In genomic region chr3:45931476-45931875, GRCh38 we compare ENCODE assay signal across 25 cellular contexts. TPM values are rescaled to one million over a fixed set of nuclear protein-coding genes. Genes with fewer than 3 reads are reported as not detected.
DNase-seq lines count a peak whose midpoint lies in the region; ATAC-seq and TF ChIP-seq lines count a peak whose summit lies in the region.
"Had no signal": no experiment of that assay in that cellular context is flagged by ENCODE, and none has a peak within 500 bp of the region (broad histone marks: within the 10 kb centered on the region; RNA-seq: fewer than 3 reads in every experiment).

No MANE protein-coding gene starts in this region.

- H3K27me3 Mint-ChIP-seq in CD8-positive, alpha-beta T cell (ENCODE audit: low read depth) = no peaks in the 10 kb centered on the region
- H3K27me3 Mint-ChIP-seq: CD4-positive, alpha-beta memory T cell; IgD-negative memory B cell had no signal

- H3K9me3 ChIP-seq in right atrium auricular region = no peaks in the 10 kb centered on the region
- H3K9me3 ChIP-seq in neuronal stem cell (replicated peaks in 1 of 2; ENCODE audit: control insufficient read depth in 2 of 2, insufficient read depth in 1 of 2, low read depth in 1 of 2, low read length in 2 of 2) = peaks cover 0 to 4% of the 10 kb centered on the region in 2 donors
- H3K9me3 ChIP-seq in CD8-positive, alpha-beta T cell (ENCODE audit: low read length) = no peaks in the 10 kb centered on the region
- H3K9me3 ChIP-seq: BLaER1 treated with 17β-estradiol and CSF1 and Interleukin-3, amounts not matched to agents 10 nM and 100 nM; Caco-2; SJCRH30 had no signal

- H2BK5ac ChIP-seq in neuronal stem cell (ENCODE audit: low read length) = no peak overlapping the region

- no peak overlapping the region for H2BK12ac ChIP-seq in neuronal stem cell (ENCODE audit: low read length)

- no CpG with 5 or more reads among the region's 5 CpGs for whole genome bisulfite sequencing in neuronal stem cell (ENCODE audit: extremely low coverage in 2 of 2, insufficient read length in 2 of 2, insufficient replicate concordance in 1 of 2), 2 donors

- H3K14ac ChIP-seq in neuronal stem cell (ENCODE audit: low read length) = no peak overlapping the region

- H3K9me3 Mint-ChIP-seq in CD8-positive, alpha-beta T cell = no peaks in the 10 kb centered on the region
- H3K9me3 Mint-ChIP-seq: CD4-positive, alpha-beta memory T cell; IgD-negative memory B cell had no signal

- H3K27ac ChIP-seq in right atrium auricular region (no peak overlapping the region), neuronal stem cell (replicated peaks; ENCODE audit: low read length) (no peak overlapping the region)
- H3K27ac ChIP-seq in CD8-positive, alpha-beta T cell (ENCODE audit: low read depth, low read length) = no peak overlapping the region
- H3K27ac ChIP-seq: BLaER1 treated with 17β-estradiol and CSF1 and Interleukin-3, amounts not matched to agents 10 nM and 100 nM; KMS-11; SJCRH30 had no signal

- CTCF ChIA-PET in CD8-positive, alpha-beta T cell (lab: Charles Lee) = interaction anchor here (1.8 to 19.1 kb wide), 4 partner anchors 10 to 170 kb away, joined by 5 to 499 read pairs (median 45); no protein-coding TSS in a partner anchor

- H3K4me3 Mint-ChIP-seq in CD8-positive, alpha-beta T cell = no peak overlapping the region
- H3K4me3 Mint-ChIP-seq: CD4-positive, alpha-beta memory T cell; IgD-negative memory B cell had no signal

- peaks cover 91% of the 10 kb centered on the region for H3K36me3 ChIP-seq in right atrium auricular region
- peaks cover 35 to 88% of the 10 kb centered on the region in 2 donors for H3K36me3 ChIP-seq in neuronal stem cell (replicated peaks in 1 of 2; ENCODE audit: control insufficient read depth in 2 of 2, insufficient read depth in 2 of 2, low read length in 2 of 2)
- peaks cover 79% of the 10 kb centered on the region for H3K36me3 ChIP-seq in CD8-positive, alpha-beta T cell (ENCODE audit: insufficient read depth, low read length)
- H3K36me3 ChIP-seq: SJCRH30 had no signal

- peaks cover 4% of the 10 kb centered on the region for H3K4me1 Mint-ChIP-seq in CD8-positive, alpha-beta T cell (ENCODE audit: low read depth)

- H3K4me2 ChIP-seq in neuronal stem cell (ENCODE audit: insufficient read depth, low read length, poor library complexity, severe bottlenecking) = no peak overlapping the region
- H3K4me2 ChIP-seq: BLaER1 treated with 17β-estradiol and CSF1 and Interleukin-3, amounts not matched to agents 10 nM and 100 nM; KMS-11 had no signal

- H2BK15ac ChIP-seq in neuronal stem cell (ENCODE audit: low read length) = no peak overlapping the region

- no peak for TF ChIP-seq CTCF in right atrium auricular region (IDR thresholded peaks at IDR 0.05)
- no peak for TF ChIP-seq CTCF in CD8-positive, alpha-beta T cell (IDR thresholded peaks at IDR 0.05)

- ATAC-seq in left ventricle myocardium superior = peak; percentile 13
- ATAC-seq in CD8-positive, alpha-beta T cell = no peak
- ATAC-seq: HCT116, PC-3 had no signal

- H3K18ac ChIP-seq in neuronal stem cell (ENCODE audit: low read length) = no peak overlapping the region

- POLR2A ChIA-PET in CD8-positive, alpha-beta T cell (lab: Charles Lee) = interaction anchor here (0.6 kb wide), 1 partner anchor 321 kb away, joined by 5 read pairs; no protein-coding TSS in a partner anchor

- H3K4me3 ChIP-seq in right atrium auricular region (no peak overlapping the region), neuronal stem cell (ENCODE audit: low read length in 2 of 2) (no peak overlapping the region)
- no peak overlapping the region for H3K4me3 ChIP-seq in CD8-positive, alpha-beta T cell (ENCODE audit: low read depth, low read length)
- H3K4me3 ChIP-seq: BLaER1 treated with 17β-estradiol and CSF1 and Interleukin-3, amounts not matched to agents 10 nM and 100 nM; SJCRH30 had no signal

- no peak overlapping the region for H2AFZ ChIP-seq in neuronal stem cell (ENCODE audit: low read length)

- peak overlapping the region; percentile 27 for H3K9ac ChIP-seq in neuronal stem cell (ENCODE audit: low read depth, low read length, poor library complexity)
- H3K9ac ChIP-seq: BLaER1 treated with 17β-estradiol and CSF1 and Interleukin-3, amounts not matched to agents 10 nM and 100 nM; KMS-11 had no signal

- intact Hi-C loops in left ventricle myocardium superior (cut with micrococcal nuclease) = no loop called here
- intact Hi-C loops in CD8-positive, alpha-beta T cell (cut with DNase I, micrococcal nuclease) = no loop called here

- no peak overlapping the region for H3K4ac ChIP-seq in neuronal stem cell (ENCODE audit: low read length)

- no peaks in the 10 kb centered on the region for H3K79me1 ChIP-seq in neuronal stem cell (ENCODE audit: low read depth, low read length)

- no peak for DNase-seq in left ventricle myocardium superior
- no peak for DNase-seq in right atrium auricular region (ENCODE audit: low spot score)
- peak; percentile 38 to 83 for DNase-seq in NCI-H524 (lab: John Stamatoyannopoulos, UW)
- DNase-seq in neuronal stem cell (ENCODE audit: low spot score) = no peak
- no peak for DNase-seq in CD8-positive, alpha-beta T cell
- DNase-seq in activated CD4-positive, alpha-beta T cell treated with anti-CD3 and anti-CD28 coated beads for 1 hour = no peak
- DNase-seq in NCI-H2196 treated with DMSO at 0.1 percent for 48 hours (lab: John Stamatoyannopoulos, UW; ENCODE audit: unreplicated experiment) = no peak
- DNase-seq in iPS-NIHi11 (ENCODE audit: low spot score) = no peak
- DNase-seq: CD4-positive, alpha-beta memory T cell; DMS79 treated with DMSO at 0.1 percent for 48 hours; NCI-H1048; NCI-H1417; NCI-H1694; NCI-H2029 treated with DMSO at 0.1 percent for 48 hours; NCI-H526; NCI-H82; NK-92 treated with Interleukin-12 subunit alpha and Interleukin-12 subunit beta, amount 100 ng/mL, for 24 hours; PC-3; SJCRH30 had no signal

- H3K4me1 ChIP-seq in right atrium auricular region (peaks cover 0 to 6% of the 10 kb centered on the region in 2 donors), neuronal stem cell (ENCODE audit: control insufficient read depth in 2 of 2, insufficient read depth in 1 of 2, low read depth in 1 of 2, low read length in 2 of 2) (no peaks in the 10 kb centered on the region)
- H3K4me1 ChIP-seq in CD8-positive, alpha-beta T cell (ENCODE audit: insufficient read depth, low read length) = no peaks in the 10 kb centered on the region
- H3K4me1 ChIP-seq: Caco-2, SJCRH30 had no signal

- no peak overlapping the region for H4K91ac ChIP-seq in neuronal stem cell (ENCODE audit: low read depth, low read length, poor library complexity)

- H2AK5ac ChIP-seq in neuronal stem cell (ENCODE audit: low read depth, low read length) = no peak overlapping the region

- no peaks in the 10 kb centered on the region for H3K27me3 ChIP-seq in right atrium auricular region
- H3K27me3 ChIP-seq in neuronal stem cell (ENCODE audit: control insufficient read depth in 3 of 3, insufficient read depth in 3 of 3, low read depth in 1 of 3, low read length in 3 of 3) = no peaks in the 10 kb centered on the region
- no peaks in the 10 kb centered on the region for H3K27me3 ChIP-seq in CD8-positive, alpha-beta T cell (ENCODE audit: insufficient read depth, low read length)
- H3K27me3 ChIP-seq: BLaER1 treated with 17β-estradiol and CSF1 and Interleukin-3, amounts not matched to agents 10 nM and 100 nM; SJCRH30 had no signal

- no peak overlapping the region for H3K23ac ChIP-seq in neuronal stem cell (ENCODE audit: low read depth, low read length, poor library complexity)

- H3K27ac Mint-ChIP-seq in CD8-positive, alpha-beta T cell = no peak overlapping the region
- H3K27ac Mint-ChIP-seq: CD4-positive, alpha-beta memory T cell; IgD-negative memory B cell had no signal

- H3K36me3 Mint-ChIP-seq in CD8-positive, alpha-beta T cell = peaks cover 99% of the 10 kb centered on the region

- no peak overlapping the region for H2BK120ac ChIP-seq in neuronal stem cell (ENCODE audit: low read depth, low read length)

- H4K8ac ChIP-seq in neuronal stem cell (ENCODE audit: low read depth, low read length) = no peak overlapping the region

RNA-seq across cellular contexts. Expression of gene CXCR6, which starts 11.8 kb away (rescaled TPM):
- total RNA-seq in left ventricle myocardium superior = 0.59 TPM
- total RNA-seq in right atrium auricular region = 1 to 10 TPM in 1 of 2 donors, not detected in 1; 1.2 TPM
- polyA plus RNA-seq in neuronal stem cell (2013, experiment 1 of 2) = not detected
- polyA plus RNA-seq in neuronal stem cell (2013, experiment 2 of 2) = not detected
- 10 to 100 TPM in 1 of 2 experiments, 1 to 10 TPM in 1; 9.2 to 11.0 TPM for total RNA-seq in CD8-positive, alpha-beta T cell
- total RNA-seq: Caco-2, H4, PC-3, SJCRH30 had no signal

RNA-seq across cellular contexts. Expression of gene CCR9, which starts 45.1 kb away (rescaled TPM):
- total RNA-seq in left ventricle myocardium superior (not detected), right atrium auricular region (not detected)
- not detected for polyA plus RNA-seq in neuronal stem cell (2013, experiment 1 of 2)
- not detected for polyA plus RNA-seq in neuronal stem cell (2013, experiment 2 of 2)
- total RNA-seq in CD8-positive, alpha-beta T cell = 10 to 100 TPM; 23.4 to 25.0 TPM
- total RNA-seq: Caco-2, H4, PC-3, SJCRH30 had no signal

Comparison
In these comparisons a context has a peak if more than half of its experiments do, and no peak if none do; other contexts are left out.
1. DNase-seq: peak in NCI-H524 (2 of 2); none in left ventricle myocardium superior (single experiment), right atrium auricular region (single experiment), neuronal stem cell (single experiment), CD8-positive, alpha-beta T cell (0 of 7), activated CD4-positive, alpha-beta T cell treated with anti-CD3 and anti-CD28 coated beads for 1 hour (single experiment), NCI-H2196 treated with DMSO at 0.1 percent for 48 hours (single experiment) and iPS-NIHi11 (single experiment).
2. RNA of gene CCR9, which starts 45.1 kb away (total RNA-seq): 23.4 to 25.0 TPM in CD8-positive, alpha-beta T cell; not detected in left ventricle myocardium superior (single experiment) and not detected in right atrium auricular region; every median in the first group is over 10 times any median in the second.